9 cellular contexts compared by ENCODE assay signal in genomic region chr17:7392696-7393612, GRCh38. TPM values are rescaled to one million over a fixed set of nuclear protein-coding genes. Genes with fewer than 3 reads are reported as not detected.
DNase-seq lines count a peak whose midpoint lies in the region; ATAC-seq and TF ChIP-seq lines count a peak whose summit lies in the region.
"Had no signal": no experiment of that assay in that cellular context is flagged by ENCODE, and none has a peak within 500 bp of the region (broad histone marks: within the 10 kb centered on the region; RNA-seq: fewer than 3 reads in every experiment).

No MANE protein-coding gene starts in this region.

- DNase-seq in HFFc6 (no peak), NCI-H2227 (lab: John Stamatoyannopoulos, UW; ENCODE audit: unreplicated experiment) (no peak), NCI-H446 treated with DMSO at 0.1 percent for 48 hours (lab: John Stamatoyannopoulos, UW) (no peak)
- no peak for DNase-seq in activated T-helper 2 cell treated with anti-CD3 and anti-CD28 coated beads, Interferon-gamma antibody, Interleukin-2, Interleukin-4, amounts not matched to agents 10 μg/mL and 5 μg/mL and 100 μg/mL, durations not matched to agents 14 hours and 24 hours and 36 hours (ENCODE audit: low spot score)
- no peak for DNase-seq in stimulated activated effector memory CD8-positive, alpha-beta T cell treated with anti-CD3 and anti-CD28 coated beads, Interleukin-12 subunit alpha, Interleukin-12 subunit beta, amount 100 ng/mL, for 72 hours (ENCODE audit: low spot score in 2 of 2)

- H3K4me3 Mint-ChIP-seq in HFFc6, result peak overlapping the region; percentile 95
- H3K4me3 Mint-ChIP-seq in activated T-helper 2 cell treated with anti-CD3 and anti-CD28 coated beads, Interferon-gamma antibody, Interleukin-2, Interleukin-4, amounts not matched to agents 10 μg/mL and 5 μg/mL and 100 μg/mL, durations not matched to agents 14 hours and 24 hours and 36 hours (ENCODE audit: low read depth), result peak overlapping the region; percentile 94
- H3K4me3 Mint-ChIP-seq in stimulated activated effector memory CD8-positive, alpha-beta T cell treated with anti-CD3 and anti-CD28 coated beads, Interleukin-12 subunit alpha, Interleukin-12 subunit beta, amount 100 ng/mL, for 72 hours, result peak overlapping the region; percentile 92

- H3K36me3 Mint-ChIP-seq in HFFc6 (ENCODE audit: low read depth), result peaks cover 9% of the 10 kb centered on the region; the same call in 1 of the 2 replicates
- peaks cover 25% of the 10 kb centered on the region for H3K36me3 Mint-ChIP-seq in activated T-helper 2 cell treated with anti-CD3 and anti-CD28 coated beads, Interferon-gamma antibody, Interleukin-2, Interleukin-4, amounts not matched to agents 10 μg/mL and 5 μg/mL and 100 μg/mL, durations not matched to agents 14 hours and 24 hours and 36 hours (ENCODE audit: low read depth)
- H3K36me3 Mint-ChIP-seq in stimulated activated effector memory CD8-positive, alpha-beta T cell treated with anti-CD3 and anti-CD28 coated beads, Interleukin-12 subunit alpha, Interleukin-12 subunit beta, amount 100 ng/mL, for 72 hours, result peaks cover 29% of the 10 kb centered on the region

- no peaks in the 10 kb centered on the region for H3K9me3 Mint-ChIP-seq in HFFc6
- no peaks in the 10 kb centered on the region for H3K9me3 Mint-ChIP-seq in activated T-helper 2 cell treated with anti-CD3 and anti-CD28 coated beads, Interferon-gamma antibody, Interleukin-2, Interleukin-4, amounts not matched to agents 10 μg/mL and 5 μg/mL and 100 μg/mL, durations not matched to agents 14 hours and 24 hours and 36 hours
- H3K9me3 Mint-ChIP-seq in stimulated activated effector memory CD8-positive, alpha-beta T cell treated with anti-CD3 and anti-CD28 coated beads, Interleukin-12 subunit alpha, Interleukin-12 subunit beta, amount 100 ng/mL, for 72 hours, result no peaks in the 10 kb centered on the region

- H3K4me1 Mint-ChIP-seq in HFFc6 (ENCODE audit: low read depth), result peaks cover 6% of the 10 kb centered on the region
- peaks cover 15% of the 10 kb centered on the region for H3K4me1 Mint-ChIP-seq in activated T-helper 2 cell treated with anti-CD3 and anti-CD28 coated beads, Interferon-gamma antibody, Interleukin-2, Interleukin-4, amounts not matched to agents 10 μg/mL and 5 μg/mL and 100 μg/mL, durations not matched to agents 14 hours and 24 hours and 36 hours (ENCODE audit: low read depth)
- peaks cover 30% of the 10 kb centered on the region for H3K4me1 Mint-ChIP-seq in stimulated activated effector memory CD8-positive, alpha-beta T cell treated with anti-CD3 and anti-CD28 coated beads, Interleukin-12 subunit alpha, Interleukin-12 subunit beta, amount 100 ng/mL, for 72 hours

- H3K4me3 ChIP-seq in iPS-18c (ENCODE audit: insufficient read depth, low read depth, low read length), result peak overlapping the region; percentile 84; the same call in 1 of the 2 replicates

- TF ChIP-seq CTCF in HFFc6 (IDR thresholded peaks at IDR 0.05), result no peak

- no peaks in the 10 kb centered on the region for H3K9me3 ChIP-seq in iPS-18c (ENCODE audit: control insufficient read depth, insufficient read depth, low read length)

- H3K27ac Mint-ChIP-seq in HFFc6, result 0 out of 2 replicates have a peak overlapping the region, but pooled peaks have one; percentile 5
- H3K27ac Mint-ChIP-seq in activated T-helper 2 cell treated with anti-CD3 and anti-CD28 coated beads, Interferon-gamma antibody, Interleukin-2, Interleukin-4, amounts not matched to agents 10 μg/mL and 5 μg/mL and 100 μg/mL, durations not matched to agents 14 hours and 24 hours and 36 hours, result no peak overlapping the region
- H3K27ac Mint-ChIP-seq in stimulated activated effector memory CD8-positive, alpha-beta T cell treated with anti-CD3 and anti-CD28 coated beads, Interleukin-12 subunit alpha, Interleukin-12 subunit beta, amount 100 ng/mL, for 72 hours, result peak overlapping the region; percentile 93

- H3K27me3 Mint-ChIP-seq in HFFc6 (ENCODE audit: insufficient read depth), result peaks cover 2% of the 10 kb centered on the region; the same call in 1 of the 2 replicates
- H3K27me3 Mint-ChIP-seq in activated T-helper 2 cell treated with anti-CD3 and anti-CD28 coated beads, Interferon-gamma antibody, Interleukin-2, Interleukin-4, amounts not matched to agents 10 μg/mL and 5 μg/mL and 100 μg/mL, durations not matched to agents 14 hours and 24 hours and 36 hours (ENCODE audit: low read depth), result no peaks in the 10 kb centered on the region

- intact Hi-C loops in activated T-helper 2 cell treated with anti-CD3 and anti-CD28 coated beads, Interferon-gamma antibody, Interleukin-2, Interleukin-4, amounts not matched to agents 10 μg/mL and 5 μg/mL and 100 μg/mL, durations not matched to agents 14 hours and 24 hours and 36 hours (cut with micrococcal nuclease), result loop anchor here (5.0 kb wide), 1 partner anchor 41 kb away; the partner anchor contains the start of gene KCTD11

- no peak for ATAC-seq in stimulated activated effector memory CD8-positive, alpha-beta T cell treated with anti-CD3 and anti-CD28 coated beads, Interleukin-12 subunit alpha, Interleukin-12 subunit beta, amount 100 ng/mL, for 72 hours
- ATAC-seq in GM21619 (IDR thresholded peaks at IDR 0.05; ENCODE audit: unreplicated experiment) (no peak), HG03280 (IDR thresholded peaks at IDR 0.05; ENCODE audit: unreplicated experiment) (no peak)

RNA-seq across cellular contexts. Expression of gene PLSCR3, which starts 1.4 kb away (rescaled TPM):
- total RNA-seq in HFFc6 (2021; fragmentation: NEBNext Ultra II Directional; extraction: Animal tissue kit (Norgen Biotek cat#: 25700)), result 100 to 1,000 TPM in 1 of 6 experiments, 10 to 100 TPM in 5; 85.6 to 114 (median 98.5) TPM
- 75.4 and 76.2 TPM in 2 replicates for total RNA-seq in activated T-helper 2 cell treated with anti-CD3 and anti-CD28 coated beads, Interferon-gamma antibody, Interleukin-2, Interleukin-4, amounts not matched to agents 10 μg/mL and 5 μg/mL and 100 μg/mL, durations not matched to agents 14 hours and 24 hours and 36 hours

RNA-seq across cellular contexts. Expression of gene TMEM256, which starts 10.9 kb away (rescaled TPM):
- 10 to 100 TPM; 52.2 to 79.1 (median 72.3) TPM for total RNA-seq in HFFc6 (2021; fragmentation: NEBNext Ultra II Directional; extraction: Animal tissue kit (Norgen Biotek cat#: 25700))
- total RNA-seq in activated T-helper 2 cell treated with anti-CD3 and anti-CD28 coated beads, Interferon-gamma antibody, Interleukin-2, Interleukin-4, amounts not matched to agents 10 μg/mL and 5 μg/mL and 100 μg/mL, durations not matched to agents 14 hours and 24 hours and 36 hours, result 67.3 and 67.7 TPM in 2 replicates

RNA-seq across cellular contexts. Expression of gene TNK1, which starts 12.1 kb away (rescaled TPM):
- under 1 TPM; 0.20 to 0.41 (median 0.26) TPM for total RNA-seq in HFFc6 (2021; fragmentation: NEBNext Ultra II Directional; extraction: Animal tissue kit (Norgen Biotek cat#: 25700))
- total RNA-seq in activated T-helper 2 cell treated with anti-CD3 and anti-CD28 coated beads, Interferon-gamma antibody, Interleukin-2, Interleukin-4, amounts not matched to agents 10 μg/mL and 5 μg/mL and 100 μg/mL, durations not matched to agents 14 hours and 24 hours and 36 hours, result 4.0 and 5.2 TPM in 2 replicates

RNA-seq across cellular contexts. Expression of gene NLGN2, which starts 14.7 kb away (rescaled TPM):
- total RNA-seq in HFFc6 (2021; fragmentation: NEBNext Ultra II Directional; extraction: Animal tissue kit (Norgen Biotek cat#: 25700)), result 10 to 100 TPM; 41.3 to 57.3 (median 46.2) TPM
- 3.9 and 4.2 TPM in 2 replicates for total RNA-seq in activated T-helper 2 cell treated with anti-CD3 and anti-CD28 coated beads, Interferon-gamma antibody, Interleukin-2, Interleukin-4, amounts not matched to agents 10 μg/mL and 5 μg/mL and 100 μg/mL, durations not matched to agents 14 hours and 24 hours and 36 hours

RNA-seq across cellular contexts. Expression of gene SPEM1, which starts 27.2 kb away (rescaled TPM):
- total RNA-seq in HFFc6 (2021; fragmentation: NEBNext Ultra II Directional; extraction: Animal tissue kit (Norgen Biotek cat#: 25700)), result not detected
- total RNA-seq in activated T-helper 2 cell treated with anti-CD3 and anti-CD28 coated beads, Interferon-gamma antibody, Interleukin-2, Interleukin-4, amounts not matched to agents 10 μg/mL and 5 μg/mL and 100 μg/mL, durations not matched to agents 14 hours and 24 hours and 36 hours, result not detected in 2 replicates
- total RNA-seq: dermis microvascular lymphatic vessel endothelial cell had no signal
